15 cellular contexts compared by ENCODE assay signal in the genomic region with DNA sequence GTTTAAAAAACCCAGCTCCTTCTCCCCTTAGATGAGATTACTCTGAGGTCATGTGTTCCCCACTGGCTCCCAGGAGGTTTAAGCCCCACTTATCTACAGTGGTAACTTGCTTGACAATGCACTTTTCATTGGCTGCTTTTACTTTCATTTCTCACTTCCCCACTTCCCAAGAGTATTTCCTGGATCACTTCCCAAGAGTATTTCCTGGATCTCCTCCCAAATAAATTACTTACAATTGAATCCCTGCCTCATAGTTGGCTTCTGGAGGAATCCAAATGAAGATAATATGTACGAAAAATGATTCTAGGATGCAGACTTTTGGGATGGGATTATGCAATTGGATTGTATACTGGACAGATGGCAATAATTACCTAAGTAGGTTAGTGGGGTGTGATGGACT. TPM values are rescaled to one million over a fixed set of nuclear protein-coding genes. Genes with fewer than 3 reads are reported as not detected.
"Had no signal": no experiment of that assay in that cellular context is flagged by ENCODE, and none has a peak within 500 bp of the region (broad histone marks: within the 10 kb centered on the region; RNA-seq: fewer than 3 reads in every experiment).

No MANE protein-coding gene starts in this region.

- H3K27ac Mint-ChIP-seq: activated CD4-positive, alpha-beta memory T cell treated with anti-CD3 and anti-CD28 coated beads for 36 hours; activated naive CD8-positive, alpha-beta T cell treated with anti-CD3 and anti-CD28 coated beads for 36 hours; stimulated activated naive CD8-positive, alpha-beta T cell treated with anti-CD3 and anti-CD28 coated beads, Interleukin-15, amount 100 ng/mL, for 72 hours had no signal

- DNase-seq: activated CD4-positive, alpha-beta memory T cell treated with anti-CD3 and anti-CD28 coated beads for 36 hours; activated CD4-positive, alpha-beta T cell treated with anti-CD3 and anti-CD28 coated beads for 1 hour; activated gamma-delta T cell; activated naive CD8-positive, alpha-beta T cell treated with anti-CD3 and anti-CD28 coated beads for 36 hours; activated T-cell treated with anti-CD3 and anti-CD28 coated beads, Interleukin-2, amount 50 U/mL, for 4 hours; anterior cingulate cortex; effector CD8-positive, alpha-beta T cell; foreskin fibroblast; glutamatergic neuron; mesendoderm; stimulated activated CD4-positive, alpha-beta T cell treated with anti-CD3 and anti-CD28 coated beads, Interleukin-4, amount 100 ng/mL, for 24 hours; stimulated activated naive CD8-positive, alpha-beta T cell treated with anti-CD3 and anti-CD28 coated beads, Interleukin-15, amount 100 ng/mL, for 72 hours had no signal

- H3K9me3 Mint-ChIP-seq: activated CD4-positive, alpha-beta memory T cell treated with anti-CD3 and anti-CD28 coated beads for 36 hours; activated naive CD8-positive, alpha-beta T cell treated with anti-CD3 and anti-CD28 coated beads for 36 hours; activated T-cell treated with anti-CD3 and anti-CD28 coated beads, Interleukin-2, amount 50 U/mL, for 4 hours; stimulated activated naive CD8-positive, alpha-beta T cell treated with anti-CD3 and anti-CD28 coated beads, Interleukin-15, amount 100 ng/mL, for 72 hours had no signal

- H3K4me1 Mint-ChIP-seq: activated naive CD8-positive, alpha-beta T cell treated with anti-CD3 and anti-CD28 coated beads for 36 hours; stimulated activated naive CD8-positive, alpha-beta T cell treated with anti-CD3 and anti-CD28 coated beads, Interleukin-15, amount 100 ng/mL, for 72 hours had no signal

- H3K36me3 ChIP-seq: thoracic aorta had no signal

- H3K4me3 Mint-ChIP-seq: activated CD4-positive, alpha-beta memory T cell treated with anti-CD3 and anti-CD28 coated beads for 36 hours; activated naive CD8-positive, alpha-beta T cell treated with anti-CD3 and anti-CD28 coated beads for 36 hours; activated T-cell treated with anti-CD3 and anti-CD28 coated beads, Interleukin-2, amount 50 U/mL, for 4 hours; stimulated activated naive CD8-positive, alpha-beta T cell treated with anti-CD3 and anti-CD28 coated beads, Interleukin-15, amount 100 ng/mL, for 72 hours had no signal

- H3K4me3 ChIP-seq: thoracic aorta had no signal

- H3K27ac ChIP-seq: thoracic aorta had no signal

- H3K36me3 Mint-ChIP-seq: activated CD4-positive, alpha-beta memory T cell treated with anti-CD3 and anti-CD28 coated beads for 36 hours; activated naive CD8-positive, alpha-beta T cell treated with anti-CD3 and anti-CD28 coated beads for 36 hours had no signal

- ATAC-seq: activated T-cell treated with anti-CD3 and anti-CD28 coated beads, Interleukin-2, amount 50 U/mL, for 4 hours; left lobe of liver; stimulated activated naive CD8-positive, alpha-beta T cell treated with anti-CD3 and anti-CD28 coated beads, Interleukin-15, amount 100 ng/mL, for 72 hours had no signal

- H3K9me3 ChIP-seq: thoracic aorta had no signal

RNA-seq across cellular contexts. Expression of gene CHSY3, which starts 47.1 kb away (rescaled TPM):
- total RNA-seq: activated CD4-positive, alpha-beta memory T cell treated with anti-CD3 and anti-CD28 coated beads for 36 hours; activated naive CD8-positive, alpha-beta T cell treated with anti-CD3 and anti-CD28 coated beads for 36 hours; activated T-cell treated with anti-CD3 and anti-CD28 coated beads, Interleukin-2, amount 50 U/mL, for 4 hours; T-helper 2 cell treated with Interferon-gamma antibody and Interleukin-4, amounts not matched to agents 100 ng/mL and 5 ng/mL, for 36 hours had no signal
